11 cellular contexts compared by ENCODE assay signal in genomic region chr3:113534365-113534764, GRCh38. TPM values are rescaled to one million over a fixed set of nuclear protein-coding genes. Genes with fewer than 3 reads are reported as not detected.
DNase-seq lines count a peak whose midpoint lies in the region; ATAC-seq, FAIRE-seq and TF ChIP-seq lines count a peak whose summit lies in the region.
"Had no signal": no experiment of that assay in that cellular context is flagged by ENCODE, and none has a peak within 500 bp of the region (broad histone marks: within the 10 kb centered on the region; RNA-seq: fewer than 3 reads in every experiment).

No MANE protein-coding gene starts in this region.

- DNase-seq in A549 (ENCODE audit: low read depth in 1 of 2, low spot score in 1 of 2) (no peak), GM06990 (ENCODE audit: extremely low read depth, insufficient read length) (no peak), neural progenitor cell (ENCODE audit: low spot score) (no peak), mesothelial cell of epicardium (ENCODE audit: low spot score in 2 of 2, unreplicated experiment in 2 of 2) (no peak)
- DNase-seq: thyroid gland had no signal

- CTCF ChIA-PET in A549 (lab: Yijun Ruan, JAX): interaction anchor here (0.8 to 1.5 kb wide), 3 partner anchors 19 to 44 kb away, joined by 3 read pairs; no protein-coding TSS in a partner anchor

- H3K9me3 Mint-ChIP-seq in neural progenitor cell (no peaks in the 10 kb centered on the region), mesothelial cell of epicardium (no peaks in the 10 kb centered on the region)
- H3K9me3 Mint-ChIP-seq: neural crest cell had no signal

- no peak for TF ChIP-seq EP300 in A549 (IDR thresholded peaks at IDR 0.05)

- H3K36me3 Mint-ChIP-seq in neural progenitor cell (no peaks in the 10 kb centered on the region), mesothelial cell of epicardium (no peaks in the 10 kb centered on the region)

- no peaks in the 10 kb centered on the region for H4K20me1 ChIP-seq in neural progenitor cell (ENCODE audit: low read depth)

- FAIRE-seq in A549 (lab: Jason Lieb, UNC): no peak
- FAIRE-seq: D721Med had no signal

- no peaks in the 10 kb centered on the region for H3F3A ChIP-seq in neural progenitor cell (ENCODE audit: low read depth)

- peaks cover 2% of the 10 kb centered on the region for H3K36me3 ChIP-seq in GM06990 (ENCODE audit: control insufficient read depth, insufficient read depth, low read length)
- H3K36me3 ChIP-seq in iPS-15b (ENCODE audit: control insufficient read depth, insufficient read depth, low read length): no peaks in the 10 kb centered on the region
- H3K36me3 ChIP-seq in neural progenitor cell: no peaks in the 10 kb centered on the region
- H3K36me3 ChIP-seq: thyroid gland had no signal

- peaks cover 29% of the 10 kb centered on the region for H3K4me1 ChIP-seq in A549
- no peaks in the 10 kb centered on the region for H3K4me1 ChIP-seq in iPS-15b (ENCODE audit: control insufficient read depth, insufficient read depth, low read length)
- peaks cover 5% of the 10 kb centered on the region for H3K4me1 ChIP-seq in neural progenitor cell

- peaks cover 16% of the 10 kb centered on the region for H3K4me1 Mint-ChIP-seq in neural progenitor cell
- H3K4me1 Mint-ChIP-seq in mesothelial cell of epicardium: peaks cover 26% of the 10 kb centered on the region

- H3K4me2 ChIP-seq in A549: peak overlapping the region; percentile 3; the same call in 1 of the 3 replicates
- H3K4me2 ChIP-seq in neural progenitor cell: no peak overlapping the region

- H3K9me3 ChIP-seq in A549: no peaks in the 10 kb centered on the region
- no peaks in the 10 kb centered on the region for H3K9me3 ChIP-seq in iPS-15b (ENCODE audit: control insufficient read depth, insufficient read depth, low read length)
- H3K9me3 ChIP-seq in neural progenitor cell (ENCODE audit: low read depth): no peaks in the 10 kb centered on the region
- H3K9me3 ChIP-seq: thyroid gland had no signal

- H3K4me3 Mint-ChIP-seq in neural progenitor cell (no peak overlapping the region), mesothelial cell of epicardium (no peak overlapping the region)

- TF ChIP-seq POLR2A in A549 (IDR thresholded peaks at IDR 0.05; ENCODE audit: low read length): no peak

- no peak for TF ChIP-seq RAD21 in A549 (conservative IDR thresholded peaks at IDR 0.05 in 1 of 2, IDR thresholded peaks at IDR 0.05 in 1 of 2)

- H3K27ac Mint-ChIP-seq in neural progenitor cell: no peak overlapping the region
- no peak overlapping the region for H3K27ac Mint-ChIP-seq in mesothelial cell of epicardium

- ATAC-seq in A549 (peak in 1 of 2 experiments; percentile 5; a peak in 1 of 6 replicates), HG03354 (IDR thresholded peaks at IDR 0.05; ENCODE audit: poor library complexity, severe bottlenecking, unreplicated experiment) (no peak), GM18502 (IDR thresholded peaks at IDR 0.05; ENCODE audit: poor library complexity, unreplicated experiment) (no peak)

- H3K4me3 ChIP-seq in A549: no peak overlapping the region
- peak overlapping the region; percentile 88 for H3K4me3 ChIP-seq in GM06990 (replicated peaks; ENCODE audit: low read depth, low read length)
- H3K4me3 ChIP-seq in iPS-15b (ENCODE audit: low read depth, low read length): peak overlapping the region; percentile 79
- H3K4me3 ChIP-seq in neural progenitor cell: no peak overlapping the region
- H3K4me3 ChIP-seq: thyroid gland had no signal

- H3K27ac ChIP-seq in A549 (no peak overlapping the region), VCaP (peak overlapping the region; percentile 92), neural progenitor cell (no peak overlapping the region)
- H3K27ac ChIP-seq: thyroid gland had no signal

- no peak overlapping the region for H3K9ac ChIP-seq in iPS-15b (ENCODE audit: low read depth, low read length)
- H3K9ac ChIP-seq in neural progenitor cell: no peak overlapping the region

- WGBS in A549 (ENCODE audit: missing lambda C conversion rate): 81% methylated on average over 4 of the region's 4 CpGs

- TF ChIP-seq CTCF in A549 (IDR thresholded peaks at IDR 0.05): no peak
- no peak for TF ChIP-seq CTCF in GM06990 (IDR thresholded peaks at IDR 0.05; ENCODE audit: insufficient read depth, low read length, poor library complexity, severe bottlenecking)
- no peak for TF ChIP-seq CTCF in VCaP (conservative IDR thresholded peaks at IDR 0.05)
- TF ChIP-seq CTCF in neural progenitor cell (IDR thresholded peaks at IDR 0.05): no peak
- no peak for TF ChIP-seq CTCF in mesothelial cell of epicardium (IDR thresholded peaks at IDR 0.05; ENCODE audit: unreplicated experiment)

- H3K27me3 Mint-ChIP-seq in neural progenitor cell (ENCODE audit: insufficient read depth, low read depth) (peaks cover 52% of the 10 kb centered on the region), mesothelial cell of epicardium (ENCODE audit: low read depth) (peaks cover 94% of the 10 kb centered on the region)

- no peak overlapping the region for H2AFZ ChIP-seq in neural progenitor cell (replicated peaks)

- H3K79me2 ChIP-seq in neural progenitor cell (ENCODE audit: low read depth): no peaks in the 10 kb centered on the region

- H3K27me3 ChIP-seq in GM06990 (replicated peaks; ENCODE audit: control insufficient read depth, insufficient read depth, low read length): no peaks in the 10 kb centered on the region
- peaks cover 74% of the 10 kb centered on the region for H3K27me3 ChIP-seq in iPS-15b (ENCODE audit: control insufficient read depth, insufficient read depth, low read length)
- peaks cover 80% of the 10 kb centered on the region for H3K27me3 ChIP-seq in neural progenitor cell
- H3K27me3 ChIP-seq: thyroid gland had no signal

- POLR2A ChIA-PET in A549 (lab: Yijun Ruan, JAX): interaction anchor here (0.9 to 1.5 kb wide), 2 partner anchors 18 to 20 kb away, joined by 3 read pairs; partner anchors contain the start of gene SPICE1

TF ChIP-seq in A549, 52 proteins besides CTCF, POLR2A, EP300 and RAD21:
- TF ChIP-seq ZNF302 (CRISPR knock-in tag; IDR thresholded peaks at IDR 0.05): no peak
- TF ChIP-seq ZSCAN20 (CRISPR knock-in tag; IDR thresholded peaks at IDR 0.05): no peak
- no peak for TF ChIP-seq FOSB (CRISPR knock-in tag; IDR thresholded peaks at IDR 0.05)
- TF ChIP-seq E2F6 (IDR thresholded peaks at IDR 0.05; ENCODE audit: borderline replicate concordance, low read depth): no peak
- TF ChIP-seq HOXB5 (CRISPR knock-in tag; IDR thresholded peaks at IDR 0.05): no peak
- TF ChIP-seq CBX2 (IDR thresholded peaks at IDR 0.05; ENCODE audit: borderline replicate concordance, low read depth): no peak
- no peak for TF ChIP-seq HEYL (CRISPR knock-in tag; IDR thresholded peaks at IDR 0.05)
- TF ChIP-seq KDM5A (IDR thresholded peaks at IDR 0.05): no peak
- TF ChIP-seq SMC3 (IDR thresholded peaks at IDR 0.05): no peak
- no peak for TF ChIP-seq POLR2AphosphoS2 (conservative IDR thresholded peaks at IDR 0.05; ENCODE audit: low read length)
- no peak for TF ChIP-seq NFE2L2 (conservative IDR thresholded peaks at IDR 0.05; ENCODE audit: low read length)
- no peak for TF ChIP-seq ESRRA (IDR thresholded peaks at IDR 0.05; ENCODE audit: borderline replicate concordance, low read length)
- no peak for TF ChIP-seq MAFK (IDR thresholded peaks at IDR 0.05; ENCODE audit: partially characterized antibody)
- TF ChIP-seq JUN (IDR thresholded peaks at IDR 0.05): no peak
TF ChIP-seq in A549: peak in this region for 0.

RNA-seq across cellular contexts. Expression of gene SIDT1, which starts 2.0 kb away (rescaled TPM):
- polyA plus RNA-seq in A549 (2011; rRNA removed) (7.5 and 8.4 TPM in 2 replicates), A549 (2017; fragmentation: RNase III; extraction: RNeasy Plus Mini Kit Qiagen cat#74134 plus additional on column Dnase treatment) (0.25 to 0.43 TPM (median 0.25 TPM) in 3 replicates)
- 3.5 and 3.8 TPM in 2 replicates for polyA plus RNA-seq in A549 (2012; cell fraction: cytosol; rRNA removed)
- polyA plus RNA-seq in A549 (2012; cell fraction: nucleus; rRNA removed): 9.6 and 13.9 TPM in 2 replicates
- polyA minus RNA-seq in A549 (2011; rRNA and poly(A)+ RNA removed): 17.8 and 18.3 TPM in 2 replicates
- total RNA-seq in neural progenitor cell (ENCODE audit: low replicate concordance) (not detected in 2 replicates), mesothelial cell of epicardium (not detected in 3 replicates)

RNA-seq across cellular contexts. Expression of gene SPICE1, which starts 19.4 kb away (rescaled TPM):
- polyA plus RNA-seq in A549 (2011; rRNA removed): 13.2 and 16.1 TPM in 2 replicates
- polyA plus RNA-seq in A549 (2012; cell fraction: cytosol; rRNA removed): 3.0 and 3.8 TPM in 2 replicates
- 2.8 and 3.6 TPM in 2 replicates for polyA plus RNA-seq in A549 (2012; cell fraction: nucleus; rRNA removed)
- polyA plus RNA-seq in A549 (2017; fragmentation: RNase III; extraction: RNeasy Plus Mini Kit Qiagen cat#74134 plus additional on column Dnase treatment): 5.2 to 6.0 TPM (median 6.0 TPM) in 3 replicates
- 11.6 and 12.0 TPM in 2 replicates for polyA minus RNA-seq in A549 (2011; rRNA and poly(A)+ RNA removed)
- total RNA-seq in neural progenitor cell (ENCODE audit: low replicate concordance): 35.2 and 48.6 TPM in 2 replicates
- total RNA-seq in mesothelial cell of epicardium: 24.2 to 28.5 TPM (median 27.8 TPM) in 3 replicates

Comparison
In these comparisons a context has a peak if more than half of its experiments do, and no peak if none do; other contexts are left out.
1. H3K4me3 ChIP-seq: peak in GM06990 (single experiment) and iPS-15b (single experiment); none in A549 (single experiment) and neural progenitor cell (single experiment).